8 cellular contexts compared by ENCODE assay signal in genomic region chr12:56522486-56523193, GRCh38. TPM values are rescaled to one million over a fixed set of nuclear protein-coding genes. Genes with fewer than 3 reads are reported as not detected.
A peak's percentile ranks its signal among the peaks of the same experiment; 100 is the strongest.
DNase-seq lines count a peak whose midpoint lies in the region; ATAC-seq and TF ChIP-seq lines count a peak whose summit lies in the region.

No MANE protein-coding gene starts in this region.

- H3K9me3 ChIP-seq in heart left ventricle, result no peaks in the 10 kb centered on the region

- TF ChIP-seq CTCF in WTC11 (IDR thresholded peaks at IDR 0.05) (no peak), heart left ventricle (IDR thresholded peaks at IDR 0.05) (no peak)

- H3K27ac ChIP-seq in heart left ventricle (peak overlapping the region; percentile 85 to 97 (median 92)), rectal smooth muscle tissue (ENCODE audit: low read depth, low read length) (peak overlapping the region; percentile 89)

- ATAC-seq in WTC11 (peak; percentile 12; the same call in 1 of the 2 replicates), heart left ventricle (peak in 1 of 4 donors; percentile 1)

- TF ChIP-seq POLR2A in heart left ventricle (IDR thresholded peaks at IDR 0.05), result no peak

- POLR2A ChIA-PET in HEK293T (lab: Yijun Ruan, JAX), result interaction anchor here (1.4 to 2.4 kb wide), 3 partner anchors 34 to 166 kb away, joined by 3 to 10 read pairs (median 5); no protein-coding TSS in a partner anchor
- POLR2A ChIA-PET in WTC11 (lab: Charles Lee), result interaction anchor here (0.5 to 2.3 kb wide), 2 partner anchors 107 to 1120 kb away, joined by 3 to 6 read pairs; no protein-coding TSS in a partner anchor

- H3K27me3 Mint-ChIP-seq in WTC11 (ENCODE audit: low read depth), result no peaks in the 10 kb centered on the region

- CTCF ChIA-PET in HEK293T (lab: Yijun Ruan, JAX) (interaction anchor here (0.8 to 1.2 kb wide), 2 partner anchors 13 to 69 kb away, joined by 3 read pairs; no protein-coding TSS in a partner anchor), WTC11 (lab: Charles Lee) (interaction anchor here (0.7 to 1.5 kb wide), 6 partner anchors 9 to 114 kb away, joined by 3 to 4 read pairs (median 3); no protein-coding TSS in a partner anchor)

- H3K27me3 ChIP-seq in heart left ventricle (no peaks in the 10 kb centered on the region), rectal smooth muscle tissue (ENCODE audit: control insufficient read depth, insufficient read depth, low read length) (no peaks in the 10 kb centered on the region)

- H3K9ac ChIP-seq in rectal smooth muscle tissue (ENCODE audit: low read length), result peak overlapping the region; percentile 42

- intact Hi-C loops in heart left ventricle (cut with DNase I), result loop anchor here in 6 of 10 donors (2.0 to 5.0 kb wide), 4 partner anchors 42 to 115 kb away; partner anchors contain the start of gene BAZ2A (in 2 of the 6)

- peaks cover 0 to 80% (median 49%) of the 10 kb centered on the region in 12 donors for H3K4me1 ChIP-seq in heart left ventricle
- peaks cover 15% of the 10 kb centered on the region for H3K4me1 ChIP-seq in rectal smooth muscle tissue (ENCODE audit: control insufficient read depth, insufficient read depth, low read length)

- peaks cover 0 to 6% (median 0%) of the 10 kb centered on the region in 9 donors for H3K36me3 ChIP-seq in heart left ventricle
- no peaks in the 10 kb centered on the region for H3K36me3 ChIP-seq in rectal smooth muscle tissue (ENCODE audit: control insufficient read depth, insufficient read depth, low read length)

- H3K4me3 Mint-ChIP-seq in WTC11, result peak overlapping the region; percentile 87

- H3K27ac Mint-ChIP-seq in WTC11, result peak overlapping the region; percentile 88

- DNase-seq in HEK293T (ENCODE audit: extremely low spot score) (no peak), WTC11 (ENCODE audit: low spot score) (no peak), heart left ventricle (no peak), GDM1 (lab: John Stamatoyannopoulos, UW) (no peak), AML-193 (lab: John Stamatoyannopoulos, UW) (no peak), SHP77 treated with DMSO at 0.1 percent for 48 hours (lab: John Stamatoyannopoulos, UW) (no peak)
- DNase-seq in stimulated activated CD4-positive, alpha-beta T cell treated with anti-CD3 and anti-CD28 coated beads, Interleukin-4, amount 100 ng/mL, for 24 hours, result no peak

- H3K9me3 Mint-ChIP-seq in WTC11, result no peaks in the 10 kb centered on the region

- H3K4me3 ChIP-seq in heart left ventricle (peak overlapping the region; percentile 31 to 83 (median 67)), rectal smooth muscle tissue (ENCODE audit: low read length) (peak overlapping the region; percentile 81)

- 10 to 19% (median 14%) methylated on average over 4 of the region's 4 CpGs for WGBS in heart left ventricle, 4 donors

- no peaks in the 10 kb centered on the region for H3K36me3 Mint-ChIP-seq in WTC11

- peaks cover 45% of the 10 kb centered on the region for H3K4me1 Mint-ChIP-seq in WTC11

TF ChIP-seq in HEK293T, 16 proteins besides CTCF, POLR2A, EP300 and RAD21:
- TF ChIP-seq CTBP1 (IDR thresholded peaks at IDR 0.05; ENCODE audit: borderline replicate concordance), result no peak
- peak; percentile 31; the same call in 1 of the 2 replicates for TF ChIP-seq PKNOX1 (IDR thresholded peaks at IDR 0.05)
- TF ChIP-seq FOXM1 (IDR thresholded peaks at IDR 0.05; ENCODE audit: borderline replicate concordance), result no peak
- TF ChIP-seq L3MBTL2 (conservative IDR thresholded peaks at IDR 0.05), result 0 out of 2 replicates have a peak, but pooled peaks have one; percentile 24
- no peak for TF ChIP-seq TARDBP (IDR thresholded peaks at IDR 0.05)

TF ChIP-seq in WTC11, 78 proteins besides CTCF, POLR2A, EP300 and RAD21 (continues in another document):
- TF ChIP-seq, protein P1, sequence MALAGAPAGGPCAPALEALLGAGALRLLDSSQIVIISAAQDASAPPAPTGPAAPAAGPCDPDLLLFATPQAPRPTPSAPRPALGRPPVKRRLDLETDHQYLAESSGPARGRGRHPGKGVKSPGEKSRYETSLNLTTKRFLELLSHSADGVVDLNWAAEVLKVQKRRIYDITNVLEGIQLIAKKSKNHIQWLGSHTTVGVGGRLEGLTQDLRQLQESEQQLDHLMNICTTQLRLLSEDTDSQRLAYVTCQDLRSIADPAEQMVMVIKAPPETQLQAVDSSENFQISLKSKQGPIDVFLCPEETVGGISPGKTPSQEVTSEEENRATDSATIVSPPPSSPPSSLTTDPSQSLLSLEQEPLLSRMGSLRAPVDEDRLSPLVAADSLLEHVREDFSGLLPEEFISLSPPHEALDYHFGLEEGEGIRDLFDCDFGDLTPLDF (CRISPR knock-in tag; IDR thresholded peaks at IDR 0.05), result no peak
- TF ChIP-seq, protein P2, sequence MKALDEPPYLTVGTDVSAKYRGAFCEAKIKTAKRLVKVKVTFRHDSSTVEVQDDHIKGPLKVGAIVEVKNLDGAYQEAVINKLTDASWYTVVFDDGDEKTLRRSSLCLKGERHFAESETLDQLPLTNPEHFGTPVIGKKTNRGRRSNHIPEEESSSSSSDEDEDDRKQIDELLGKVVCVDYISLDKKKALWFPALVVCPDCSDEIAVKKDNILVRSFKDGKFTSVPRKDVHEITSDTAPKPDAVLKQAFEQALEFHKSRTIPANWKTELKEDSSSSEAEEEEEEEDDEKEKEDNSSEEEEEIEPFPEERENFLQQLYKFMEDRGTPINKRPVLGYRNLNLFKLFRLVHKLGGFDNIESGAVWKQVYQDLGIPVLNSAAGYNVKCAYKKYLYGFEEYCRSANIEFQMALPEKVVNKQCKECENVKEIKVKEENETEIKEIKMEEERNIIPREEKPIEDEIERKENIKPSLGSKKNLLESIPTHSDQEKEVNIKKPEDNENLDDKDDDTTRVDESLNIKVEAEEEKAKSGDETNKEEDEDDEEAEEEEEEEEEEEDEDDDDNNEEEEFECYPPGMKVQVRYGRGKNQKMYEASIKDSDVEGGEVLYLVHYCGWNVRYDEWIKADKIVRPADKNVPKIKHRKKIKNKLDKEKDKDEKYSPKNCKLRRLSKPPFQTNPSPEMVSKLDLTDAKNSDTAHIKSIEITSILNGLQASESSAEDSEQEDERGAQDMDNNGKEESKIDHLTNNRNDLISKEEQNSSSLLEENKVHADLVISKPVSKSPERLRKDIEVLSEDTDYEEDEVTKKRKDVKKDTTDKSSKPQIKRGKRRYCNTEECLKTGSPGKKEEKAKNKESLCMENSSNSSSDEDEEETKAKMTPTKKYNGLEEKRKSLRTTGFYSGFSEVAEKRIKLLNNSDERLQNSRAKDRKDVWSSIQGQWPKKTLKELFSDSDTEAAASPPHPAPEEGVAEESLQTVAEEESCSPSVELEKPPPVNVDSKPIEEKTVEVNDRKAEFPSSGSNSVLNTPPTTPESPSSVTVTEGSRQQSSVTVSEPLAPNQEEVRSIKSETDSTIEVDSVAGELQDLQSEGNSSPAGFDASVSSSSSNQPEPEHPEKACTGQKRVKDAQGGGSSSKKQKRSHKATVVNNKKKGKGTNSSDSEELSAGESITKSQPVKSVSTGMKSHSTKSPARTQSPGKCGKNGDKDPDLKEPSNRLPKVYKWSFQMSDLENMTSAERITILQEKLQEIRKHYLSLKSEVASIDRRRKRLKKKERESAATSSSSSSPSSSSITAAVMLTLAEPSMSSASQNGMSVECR (CRISPR knock-in tag; IDR thresholded peaks at IDR 0.05; ENCODE audit: borderline replicate concordance), result no peak
- TF ChIP-seq MXD4 (CRISPR knock-in tag; IDR thresholded peaks at IDR 0.05; ENCODE audit: borderline replicate concordance), result no peak
- TF ChIP-seq ZNF219 (CRISPR knock-in tag; IDR thresholded peaks at IDR 0.05; ENCODE audit: borderline replicate concordance), result no peak
- no peak for TF ChIP-seq IRF2 (CRISPR knock-in tag; IDR thresholded peaks at IDR 0.05; ENCODE audit: borderline replicate concordance, low read depth)
- no peak for TF ChIP-seq EMX1 (CRISPR knock-in tag; IDR thresholded peaks at IDR 0.05)
- TF ChIP-seq MYBL2 (CRISPR knock-in tag; IDR thresholded peaks at IDR 0.05), result no peak
- no peak for TF ChIP-seq ZNF671 (CRISPR knock-in tag; IDR thresholded peaks at IDR 0.05)
- TF ChIP-seq STAT6 (CRISPR knock-in tag; conservative IDR thresholded peaks at IDR 0.05; ENCODE audit: low read depth), result no peak
- TF ChIP-seq CDX4 (CRISPR knock-in tag; IDR thresholded peaks at IDR 0.05; ENCODE audit: borderline replicate concordance), result no peak

RNA-seq across cellular contexts. Expression of gene RBMS2, which starts 1.0 kb away (rescaled TPM):
- 11.8 to 16.7 TPM (median 16.1 TPM) in 3 replicates for total RNA-seq in WTC11 (2021)
- 10 to 100 TPM; 15.8 to 37.3 (median 30.1) TPM for total RNA-seq in heart left ventricle
- polyA plus RNA-seq in heart left ventricle, result 10 to 100 TPM in 1 of 2 donors, 1 to 10 TPM in 1; 8.8 to 13.3 TPM

RNA-seq across cellular contexts. Expression of gene GLS2, which starts 34.7 kb away (rescaled TPM):
- total RNA-seq in WTC11 (2021) (14.8 to 17.2 TPM (median 15.9 TPM) in 3 replicates), heart left ventricle (1 to 10 TPM in 4 of 9 donors, under 1 TPM in 5; 0.28 to 1.5 (median 0.82) TPM)
- under 1 TPM; 0.33 to 0.50 TPM for polyA plus RNA-seq in heart left ventricle

RNA-seq across cellular contexts. Expression of gene SPRYD4, which starts 54.3 kb away (rescaled TPM):
- 2.8 to 4.2 TPM (median 3.1 TPM) in 3 replicates for total RNA-seq in WTC11 (2021)
- total RNA-seq in heart left ventricle, result 1 to 10 TPM; 2.2 to 4.7 (median 3.0) TPM
- polyA plus RNA-seq in heart left ventricle, result 1 to 10 TPM; 2.1 to 2.9 TPM
